20 cellular contexts compared by ENCODE assay signal in the genomic region with DNA sequence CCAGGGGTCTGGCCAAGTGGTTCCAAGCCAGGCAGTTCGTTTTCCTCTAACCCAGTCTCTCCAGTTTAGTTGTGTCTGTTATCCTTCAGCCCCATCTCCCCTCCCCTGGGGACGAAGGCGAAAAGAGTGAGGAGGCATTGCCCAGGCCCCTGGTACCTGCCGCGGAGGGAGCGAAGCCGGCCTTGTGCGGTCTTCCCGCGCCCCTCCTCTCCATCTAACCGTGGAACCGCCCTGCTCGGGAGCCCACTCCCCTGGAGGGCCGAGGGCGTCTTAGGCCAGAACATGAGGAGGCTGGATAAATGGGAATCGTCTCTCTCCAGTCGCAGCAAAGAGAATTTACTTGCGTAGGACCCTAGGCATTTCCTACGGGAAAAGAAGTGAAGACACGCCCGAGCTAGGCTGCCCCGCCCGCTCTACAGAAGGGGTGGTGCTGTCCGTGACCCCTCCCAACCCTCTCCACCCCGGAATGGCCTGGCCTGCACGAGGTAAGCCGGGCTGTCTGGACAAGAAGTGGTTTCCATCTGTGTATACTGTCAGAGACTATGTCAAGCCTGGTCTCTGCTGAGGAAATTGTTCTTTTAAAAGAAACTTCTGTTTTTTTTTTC.
A peak's percentile ranks its signal among the peaks of the same experiment; 100 is the strongest.
DNase-seq lines count a peak whose midpoint lies in the region; ATAC-seq, FAIRE-seq and TF ChIP-seq lines count a peak whose summit lies in the region.
"Had no signal": no experiment of that assay in that cellular context is flagged by ENCODE, and none has a peak within 500 bp of the region (broad histone marks: within the 10 kb centered on the region; RNA-seq: fewer than 3 reads in every experiment).

No MANE protein-coding gene starts in this region.

- H3K4me1 ChIP-seq in mammary epithelial cell (ENCODE audit: insufficient read depth, low read length) (no peaks in the 10 kb centered on the region), K562 (replicated peaks in 1 of 2; ENCODE audit: control insufficient read depth in 2 of 2, insufficient read depth in 2 of 2, low read length in 2 of 2) (peaks cover 0 to 6% of the 10 kb centered on the region in 2 experiments; a peak in 2 of 5 replicates), right cardiac atrium (ENCODE audit: control insufficient read depth, insufficient read depth, low read length) (no peaks in the 10 kb centered on the region), upper lobe of right lung (no peaks in the 10 kb centered on the region)

- H3K9me3 Mint-ChIP-seq in MCF 10A (ENCODE audit: unreplicated experiment): no peaks in the 10 kb centered on the region
- H3K9me3 Mint-ChIP-seq: activated CD8-positive, alpha-beta T cell treated with anti-CD3 and anti-CD28 coated beads for 36 hours had no signal

- no peak for TF ChIP-seq POLR2A in K562 (conservative IDR thresholded peaks at IDR 0.05)

- intact Hi-C loops in mammary epithelial cell (cut with micrococcal nuclease) (loop anchor here (1.0 to 5.0 kb wide), 4 partner anchors 59 to 805 kb away; no protein-coding TSS in a partner anchor), MCF 10A (cut with micrococcal nuclease) (loop anchor here (1.0 kb wide), 3 partner anchors 59 to 807 kb away; no protein-coding TSS in a partner anchor), K562 (cut with micrococcal nuclease) (loop anchor here (1.0 to 5.0 kb wide), 3 partner anchors 59 to 665 kb away; no protein-coding TSS in a partner anchor), right cardiac atrium (cut with DNase I) (no loop called here), upper lobe of right lung (cut with DNase I) (no loop called here)

- FAIRE-seq in K562 (lab: Jason Lieb, UNC) (no peak), D721Med (lab: Jason Lieb, UNC) (no peak)
- FAIRE-seq: A204.1 had no signal

- no peak for TF ChIP-seq CTCF in mammary epithelial cell (conservative IDR thresholded peaks at IDR 0.05 in 1 of 2, IDR thresholded peaks at IDR 0.05 in 1 of 2; ENCODE audit: extremely low read depth in 1 of 2, insufficient read depth in 1 of 2, low read depth in 1 of 2, low read length in 2 of 2)
- no peak for TF ChIP-seq CTCF in MCF 10A (IDR thresholded peaks at IDR 0.05; ENCODE audit: unreplicated experiment)
- TF ChIP-seq CTCF in K562 (IDR thresholded peaks at IDR 0.05 in 2 of 3, conservative IDR thresholded peaks at IDR 0.05 in 1 of 3; ENCODE audit: insufficient read depth in 2 of 3, low read depth in 1 of 3, low read length in 3 of 3): no peak
- TF ChIP-seq CTCF in upper lobe of right lung (IDR thresholded peaks at IDR 0.05): no peak
- TF ChIP-seq CTCF in D721Med (IDR thresholded peaks at IDR 0.05; ENCODE audit: insufficient read depth, missing control alignments): no peak

- WGBS in mammary epithelial cell (ENCODE audit: low coverage, missing lambda C conversion rate): 64% methylated on average over 19 of the region's 27 CpGs
- WGBS in K562 (ENCODE audit: insufficient coverage, low coverage, missing lambda C conversion rate): 31% methylated on average over 26 of the region's 27 CpGs
- WGBS in right cardiac atrium: 42% methylated on average over 27 of the region's 27 CpGs

- no peak overlapping the region for H3K4me2 ChIP-seq in mammary epithelial cell (ENCODE audit: insufficient read depth, low read depth, low read length)
- peak overlapping the region; percentile 7; the same call in 1 of the 2 replicates for H3K4me2 ChIP-seq in K562 (ENCODE audit: insufficient read depth, low read length)

- no peak overlapping the region for H3K4me3 Mint-ChIP-seq in MCF 10A (ENCODE audit: unreplicated experiment)
- H3K4me3 Mint-ChIP-seq: activated CD8-positive, alpha-beta T cell treated with anti-CD3 and anti-CD28 coated beads for 36 hours had no signal

- H4K20me1 ChIP-seq in mammary epithelial cell (ENCODE audit: insufficient read depth, low read length) (no peaks in the 10 kb centered on the region), K562 (replicated peaks; ENCODE audit: control insufficient read depth, insufficient read depth, low read length) (no peaks in the 10 kb centered on the region)

- H3K79me2 ChIP-seq in mammary epithelial cell (ENCODE audit: insufficient read depth, low read length): no peaks in the 10 kb centered on the region
- H3K79me2 ChIP-seq in K562 (ENCODE audit: control insufficient read depth, insufficient read depth, low read length): no peaks in the 10 kb centered on the region

- no peak overlapping the region for H3K27ac ChIP-seq in mammary epithelial cell (ENCODE audit: insufficient read depth, low read depth, low read length)
- no peak overlapping the region for H3K27ac ChIP-seq in K562 (ENCODE audit: extremely low read depth, low read depth, low read length)
- no peak overlapping the region for H3K27ac ChIP-seq in right cardiac atrium (ENCODE audit: low read length)
- H3K27ac ChIP-seq in upper lobe of right lung: no peak overlapping the region
- H3K27ac ChIP-seq: cardiac muscle cell, HL-60 had no signal

- no peaks in the 10 kb centered on the region for H3K9me3 ChIP-seq in mammary epithelial cell (replicated peaks; ENCODE audit: insufficient read depth, low read length)
- no peaks in the 10 kb centered on the region for H3K9me3 ChIP-seq in K562 (replicated peaks; ENCODE audit: control insufficient read depth, insufficient read depth, low read depth, low read length)
- no peaks in the 10 kb centered on the region for H3K9me3 ChIP-seq in right cardiac atrium (ENCODE audit: control insufficient read depth, low read length)
- no peaks in the 10 kb centered on the region for H3K9me3 ChIP-seq in upper lobe of right lung

- no peak overlapping the region for H3K27ac Mint-ChIP-seq in MCF 10A (ENCODE audit: low read depth, unreplicated experiment)
- H3K27ac Mint-ChIP-seq: activated CD8-positive, alpha-beta T cell treated with anti-CD3 and anti-CD28 coated beads for 36 hours; IgD-negative memory B cell had no signal

- dilution Hi-C loops in mammary epithelial cell (cut with HindIII; ENCODE audit: low sequenced_read_pairs): no loop called here

- H3K36me3 Mint-ChIP-seq in MCF 10A (ENCODE audit: insufficient read depth, unreplicated experiment): no peaks in the 10 kb centered on the region
- H3K36me3 Mint-ChIP-seq: IgD-negative memory B cell had no signal

- H3K27me3 Mint-ChIP-seq in MCF 10A (ENCODE audit: insufficient read depth, unreplicated experiment): no peaks in the 10 kb centered on the region

- CTCF ChIA-PET in mammary epithelial cell (lab: Charles Lee; ENCODE audit: low non-redundant PET): no interaction called here
- CTCF ChIA-PET in MCF 10A (lab: Yijun Ruan, JAX): interaction anchor here (0.6 to 2.1 kb wide), 2 partner anchors 651 to 806 kb away, joined by 3 to 5 read pairs; no protein-coding TSS in a partner anchor
- CTCF ChIA-PET in K562 (lab: Yijun Ruan, JAX; ENCODE audit: low intra/inter-chr PET ratio): no interaction called here

- in situ Hi-C loops in mammary epithelial cell (cut with MboI; ENCODE audit: low sequenced_read_pairs in 2 of 2) (no loop called here), K562 (cut with MboI) (no loop called here)

- no TSS peak for BruUV-seq in mammary epithelial cell (replicated peaks; lab: Mats Ljungman, UMichigan)
- BruUV-seq in MCF 10A (replicated peaks; lab: Mats Ljungman, UMichigan): no TSS peak
- no TSS peak for BruUV-seq in K562 (replicated peaks; lab: Mats Ljungman, UMichigan)

- no peaks in the 10 kb centered on the region for H3K9me1 ChIP-seq in K562 (ENCODE audit: control insufficient read depth, insufficient read depth, low read length)

- H3K4me3 ChIP-seq in mammary epithelial cell (replicated peaks in 1 of 3; ENCODE audit: insufficient read depth in 1 of 3, low read depth in 2 of 3, low read length in 3 of 3): no peak overlapping the region
- no peak overlapping the region for H3K4me3 ChIP-seq in K562
- H3K4me3 ChIP-seq in right cardiac atrium (ENCODE audit: low read length): no peak overlapping the region
- no peak overlapping the region for H3K4me3 ChIP-seq in upper lobe of right lung
- H3K4me3 ChIP-seq: cardiac muscle cell had no signal

- H3K27me3 ChIP-seq in mammary epithelial cell (ENCODE audit: insufficient read depth, low read length) (no peaks in the 10 kb centered on the region), K562 (ENCODE audit: control insufficient read depth in 2 of 2, insufficient read depth in 2 of 2, low read length in 2 of 2) (peaks cover 5 to 6% of the 10 kb centered on the region in 2 experiments; a peak in 4 of 5 replicates), right cardiac atrium (ENCODE audit: control insufficient read depth, insufficient read depth) (no peaks in the 10 kb centered on the region), upper lobe of right lung (no peaks in the 10 kb centered on the region)
- H3K27me3 ChIP-seq: cardiac muscle cell had no signal

- H2AFZ ChIP-seq in mammary epithelial cell (ENCODE audit: low read depth, low read length): peak overlapping the region; percentile 73
- 0 out of 2 replicates have a peak overlapping the region, but pooled peaks have one; percentile 27 for H2AFZ ChIP-seq in K562 (ENCODE audit: low read depth, low read length)

- no peak for TF ChIP-seq RAD21 in K562 (CRISPR knock-in tag; conservative IDR thresholded peaks at IDR 0.05 in 1 of 2, IDR thresholded peaks at IDR 0.05 in 1 of 2)

- no peak for TF ChIP-seq EP300 in K562 (IDR thresholded peaks at IDR 0.05; ENCODE audit: low read length)

- no peaks in the 10 kb centered on the region for H3K4me1 Mint-ChIP-seq in MCF 10A (ENCODE audit: insufficient read depth, unreplicated experiment)
- H3K4me1 Mint-ChIP-seq: IgD-negative memory B cell had no signal

- H3K9ac ChIP-seq in mammary epithelial cell (ENCODE audit: insufficient read depth, low read length): no peak overlapping the region
- H3K9ac ChIP-seq in K562 (ENCODE audit: insufficient read depth in 1 of 2, low read depth in 2 of 2, low read length in 2 of 2): no peak overlapping the region

- no peaks in the 10 kb centered on the region for H3K36me3 ChIP-seq in mammary epithelial cell (ENCODE audit: insufficient read depth, low read length)
- H3K36me3 ChIP-seq in K562 (ENCODE audit: control insufficient read depth, insufficient read depth, low read length): no peaks in the 10 kb centered on the region
- H3K36me3 ChIP-seq in upper lobe of right lung: no peaks in the 10 kb centered on the region
- H3K36me3 ChIP-seq: cardiac muscle cell had no signal

- POLR2A ChIA-PET in MCF 10A (lab: Yijun Ruan, JAX) (no interaction called here), K562 (lab: Yijun Ruan, JAX) (no interaction called here)

- DNase-seq in mammary epithelial cell: no peak
- no peak for DNase-seq in MCF 10A (ENCODE audit: unreplicated experiment)
- DNase-seq in K562 (ENCODE audit: extremely low read depth in 1 of 4, low spot score in 3 of 4): peak; percentile 16 to 33 (median 22)
- peak; percentile 48 to 71 (median 70) for DNase-seq in right cardiac atrium
- no peak for DNase-seq in upper lobe of right lung
- DNase-seq in NCI-H2081 treated with DMSO at 0.1 percent for 48 hours (lab: John Stamatoyannopoulos, UW): no peak
- no peak for DNase-seq in NCI-H1694 (lab: John Stamatoyannopoulos, UW)
- DNase-seq in D721Med (ENCODE audit: insufficient read length, low spot score): no peak
- DNase-seq: activated CD8-positive, alpha-beta T cell treated with anti-CD3 and anti-CD28 coated beads for 36 hours; activated naive CD4-positive, alpha-beta T cell; activated T-cell treated with anti-CD3 and anti-CD28 coated beads, Interleukin-2, amount 50 U/mL, for 1 hour; amniotic stem cell; NCI-H187 treated with DMSO at 0.1 percent for 48 hours; RPMI8226; stimulated activated CD4-positive, alpha-beta T cell treated with anti-CD3 and anti-CD28 coated beads, Interleukin-12 subunit alpha, Interleukin-12 subunit beta, amount 100 ng/mL, for 4 hours; T-helper 9 cell had no signal

- peak; percentile 75 for ATAC-seq in K562
- ATAC-seq in right cardiac atrium: peak; percentile 79 to 88
- ATAC-seq in upper lobe of right lung: peak; percentile 73

Comparison
In these comparisons a context has a peak if more than half of its experiments do, and no peak if none do; other contexts are left out.
1. DNase-seq: peak in K562 (4 of 4) and right cardiac atrium (3 of 3); none in mammary epithelial cell (single experiment), MCF 10A (single experiment), upper lobe of right lung (single experiment), NCI-H2081 treated with DMSO at 0.1 percent for 48 hours (single experiment), NCI-H1694 (single experiment) and D721Med (single experiment).
2. intact Hi-C loops: an anchor here in mammary epithelial cell (1.0 to 5.0 kb wide), MCF 10A (1.0 kb wide) and K562 (1.0 to 5.0 kb wide); none called in right cardiac atrium and upper lobe of right lung.
3. Peak in every context shown above with its lines, with median percentiles within 50 percentile points of each other: ATAC-seq.